ENCODE assay signal across 8 cellular contexts in the genomic region with DNA sequence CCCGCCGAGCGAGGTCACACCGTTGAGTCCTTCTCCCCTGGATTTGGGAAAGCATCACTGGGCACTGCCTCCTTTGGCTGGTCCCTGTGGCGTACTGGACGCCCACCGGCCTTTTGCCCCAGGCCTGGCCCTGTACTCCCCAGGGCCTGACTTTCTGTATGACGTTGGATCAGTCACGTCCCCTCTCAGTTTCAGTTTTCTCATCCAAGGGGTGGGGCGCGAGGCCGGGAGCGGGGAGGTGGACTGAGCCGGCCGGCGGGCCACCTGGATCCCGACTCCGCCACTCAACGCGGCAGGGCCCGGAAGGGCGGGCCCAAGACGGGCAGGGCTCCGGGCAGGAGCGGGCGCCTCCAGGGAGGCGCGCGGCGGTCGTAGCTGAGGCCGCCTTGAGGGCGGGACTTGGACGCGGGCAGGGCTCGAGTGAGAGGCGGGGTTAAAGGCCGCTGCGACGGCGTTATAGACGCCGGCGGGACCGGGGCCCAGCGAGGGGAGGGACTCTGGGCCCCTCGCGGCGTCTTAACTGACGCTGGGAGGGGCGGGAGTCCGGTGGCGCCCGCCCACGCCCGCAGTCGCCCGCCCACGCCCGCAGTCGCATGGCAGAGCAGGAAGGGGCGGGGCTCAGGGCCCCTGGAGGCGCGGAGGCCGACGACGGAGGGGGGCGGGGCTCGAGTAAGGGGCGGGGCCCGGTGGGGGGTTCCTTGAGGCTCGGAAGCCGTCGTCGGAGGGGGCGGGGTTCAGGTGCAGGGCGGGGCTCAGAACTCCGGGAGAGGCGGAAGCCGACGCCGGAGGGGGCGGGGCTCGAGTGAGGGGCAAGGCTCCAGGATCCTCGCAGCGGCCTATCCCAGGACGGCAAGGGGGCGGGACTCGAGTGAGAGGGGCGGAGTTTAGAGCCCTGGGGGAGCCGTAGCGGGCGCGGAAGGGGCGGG. TPM values are rescaled to one million over a fixed set of nuclear protein-coding genes. Genes with fewer than 3 reads are reported as not detected.
DNase-seq lines count a peak whose midpoint lies in the region; ATAC-seq and TF ChIP-seq lines count a peak whose summit lies in the region.

No MANE protein-coding gene starts in this region.

- TF ChIP-seq CTCF in liver (IDR thresholded peaks at IDR 0.05; ENCODE audit: low read depth, low read length, missing input control): no peak

- no peaks in the 10 kb centered on the region for H3K36me3 ChIP-seq in CD4-positive, CD25-positive, alpha-beta regulatory T cell (ENCODE audit: control insufficient read depth, insufficient read depth, low read length)
- H3K36me3 ChIP-seq in liver (ENCODE audit: control insufficient read depth in 4 of 4, insufficient read depth in 3 of 4, low read depth in 1 of 4, low read length in 3 of 4): no peaks in the 10 kb centered on the region

- H3K27me3 ChIP-seq in CD4-positive, CD25-positive, alpha-beta regulatory T cell (ENCODE audit: control insufficient read depth, insufficient read depth, low read length): no peaks in the 10 kb centered on the region
- H3K27me3 ChIP-seq in liver (ENCODE audit: control insufficient read depth in 4 of 4, insufficient read depth in 4 of 4, low read length in 3 of 4): no peaks in the 10 kb centered on the region

- peak overlapping the region; percentile 57 for H3K4me3 ChIP-seq in CD4-positive, CD25-positive, alpha-beta regulatory T cell (ENCODE audit: low read depth, low read length)
- H3K4me3 ChIP-seq in liver (ENCODE audit: low read depth in 1 of 3, low read length in 3 of 3): peak overlapping the region; percentile 38 to 50 (median 48)

- H3K27ac ChIP-seq in CD4-positive, CD25-positive, alpha-beta regulatory T cell (ENCODE audit: insufficient read depth, low read length, poor library complexity, severe bottlenecking): peak overlapping the region; percentile 97
- H3K27ac ChIP-seq in liver (ENCODE audit: low read depth in 1 of 2, low read length in 2 of 2): peak overlapping the region; percentile 89 to 94

- H3K36me3 Mint-ChIP-seq in CD4-positive, CD25-positive, alpha-beta regulatory T cell: peaks cover 6% of the 10 kb centered on the region
- H3K36me3 Mint-ChIP-seq in dendritic cell treated with granulocyte-macrophage colony-stimulating factor and Interleukin-4, amounts not matched to agents 40 ng/mL and 50 ng/mL, for 4 days (ENCODE audit: low read depth): peaks cover 6% of the 10 kb centered on the region

- peak; percentile 99 to 100 (median 100) for DNase-seq in CD4-positive, CD25-positive, alpha-beta regulatory T cell
- peak; percentile 98 for DNase-seq in NCI-H748 treated with DMSO at 0.1 percent for 48 hours (lab: John Stamatoyannopoulos, UW)
- DNase-seq in activated CD4-positive, alpha-beta T cell treated with anti-CD3 and anti-CD28 coated beads, Interleukin-2, amount 50 U/mL, for 4 hours: peak; percentile 100
- DNase-seq in stimulated activated CD4-positive, alpha-beta T cell treated with anti-CD3 and anti-CD28 coated beads, Interleukin-2, amount 100 ng/mL, for 48 hours: peak; percentile 100

- peak overlapping the region; percentile 88 to 97 (median 93) for H3K4me3 Mint-ChIP-seq in CD4-positive, CD25-positive, alpha-beta regulatory T cell
- H3K4me3 Mint-ChIP-seq in dendritic cell treated with granulocyte-macrophage colony-stimulating factor and Interleukin-4, amounts not matched to agents 40 ng/mL and 50 ng/mL, for 4 days: peak overlapping the region; percentile 85

- intact Hi-C loops in dendritic cell treated with granulocyte-macrophage colony-stimulating factor and Interleukin-4, amounts not matched to agents 40 ng/mL and 50 ng/mL, for 4 days (cut with micrococcal nuclease): loop anchor here (5.0 to 10.0 kb wide), 5 partner anchors 37 to 357 kb away; a partner anchor contains a TSS

- no peaks in the 10 kb centered on the region for H3K27me3 Mint-ChIP-seq in CD4-positive, CD25-positive, alpha-beta regulatory T cell
- H3K27me3 Mint-ChIP-seq in dendritic cell treated with granulocyte-macrophage colony-stimulating factor and Interleukin-4, amounts not matched to agents 40 ng/mL and 50 ng/mL, for 4 days: no peaks in the 10 kb centered on the region

- peak; percentile 78 for ATAC-seq in CD4-positive, CD25-positive, alpha-beta regulatory T cell (ENCODE audit: low read depth in 2 of 2)
- ATAC-seq in GM19438 (IDR thresholded peaks at IDR 0.05; ENCODE audit: low read depth, unreplicated experiment) (peak; percentile 46), HG03565 (IDR thresholded peaks at IDR 0.05; ENCODE audit: unreplicated experiment) (peak; percentile 42)

- H3K4me1 Mint-ChIP-seq in CD4-positive, CD25-positive, alpha-beta regulatory T cell: peaks cover 7 to 79% (median 56%) of the 10 kb centered on the region in 4 donors
- peaks cover 74% of the 10 kb centered on the region for H3K4me1 Mint-ChIP-seq in dendritic cell treated with granulocyte-macrophage colony-stimulating factor and Interleukin-4, amounts not matched to agents 40 ng/mL and 50 ng/mL, for 4 days (ENCODE audit: low read depth)

- peak overlapping the region; percentile 93 to 94 (median 94) for H3K27ac Mint-ChIP-seq in CD4-positive, CD25-positive, alpha-beta regulatory T cell
- H3K27ac Mint-ChIP-seq in dendritic cell treated with granulocyte-macrophage colony-stimulating factor and Interleukin-4, amounts not matched to agents 40 ng/mL and 50 ng/mL, for 4 days: peak overlapping the region; percentile 91

- peaks cover 0 to 4% (median 0%) of the 10 kb centered on the region in 7 donors for H3K9me3 Mint-ChIP-seq in CD4-positive, CD25-positive, alpha-beta regulatory T cell
- peaks cover 14% of the 10 kb centered on the region for H3K9me3 Mint-ChIP-seq in dendritic cell treated with granulocyte-macrophage colony-stimulating factor and Interleukin-4, amounts not matched to agents 40 ng/mL and 50 ng/mL, for 4 days

- 4% methylated on average over 95 of the region's 95 CpGs for WGBS in liver

- H3K4me1 ChIP-seq in CD4-positive, CD25-positive, alpha-beta regulatory T cell (ENCODE audit: control insufficient read depth, insufficient read depth, low read length, poor library complexity, severe bottlenecking): peaks cover 69% of the 10 kb centered on the region
- H3K4me1 ChIP-seq in liver (ENCODE audit: control insufficient read depth in 4 of 4, insufficient read depth in 4 of 4, low read length in 3 of 4): peaks cover 8 to 34% (median 20%) of the 10 kb centered on the region in 4 donors

- peak in 1 of 2 donors; percentile 39 for TF ChIP-seq RAD21 in liver (IDR thresholded peaks at IDR 0.05)

- H3K9ac ChIP-seq in liver (ENCODE audit: low read depth in 1 of 2, low read length in 2 of 2): peak overlapping the region; percentile 23 to 71

- H3K9me3 ChIP-seq in CD4-positive, CD25-positive, alpha-beta regulatory T cell (ENCODE audit: control insufficient read depth in 2 of 2, low read length in 2 of 2): no peaks in the 10 kb centered on the region
- no peaks in the 10 kb centered on the region for H3K9me3 ChIP-seq in liver (ENCODE audit: control insufficient read depth in 4 of 4, low read length in 3 of 4)

TF ChIP-seq in liver, 16 proteins besides CTCF, POLR2A, EP300 and RAD21 (continues in another document):
- TF ChIP-seq YY1 (IDR thresholded peaks at IDR 0.05) (peak; percentile 48), TAF1 (conservative IDR thresholded peaks at IDR 0.05) (no peak), HNF4A (conservative IDR thresholded peaks at IDR 0.05) (no peak)
- TF ChIP-seq, protein P1, sequence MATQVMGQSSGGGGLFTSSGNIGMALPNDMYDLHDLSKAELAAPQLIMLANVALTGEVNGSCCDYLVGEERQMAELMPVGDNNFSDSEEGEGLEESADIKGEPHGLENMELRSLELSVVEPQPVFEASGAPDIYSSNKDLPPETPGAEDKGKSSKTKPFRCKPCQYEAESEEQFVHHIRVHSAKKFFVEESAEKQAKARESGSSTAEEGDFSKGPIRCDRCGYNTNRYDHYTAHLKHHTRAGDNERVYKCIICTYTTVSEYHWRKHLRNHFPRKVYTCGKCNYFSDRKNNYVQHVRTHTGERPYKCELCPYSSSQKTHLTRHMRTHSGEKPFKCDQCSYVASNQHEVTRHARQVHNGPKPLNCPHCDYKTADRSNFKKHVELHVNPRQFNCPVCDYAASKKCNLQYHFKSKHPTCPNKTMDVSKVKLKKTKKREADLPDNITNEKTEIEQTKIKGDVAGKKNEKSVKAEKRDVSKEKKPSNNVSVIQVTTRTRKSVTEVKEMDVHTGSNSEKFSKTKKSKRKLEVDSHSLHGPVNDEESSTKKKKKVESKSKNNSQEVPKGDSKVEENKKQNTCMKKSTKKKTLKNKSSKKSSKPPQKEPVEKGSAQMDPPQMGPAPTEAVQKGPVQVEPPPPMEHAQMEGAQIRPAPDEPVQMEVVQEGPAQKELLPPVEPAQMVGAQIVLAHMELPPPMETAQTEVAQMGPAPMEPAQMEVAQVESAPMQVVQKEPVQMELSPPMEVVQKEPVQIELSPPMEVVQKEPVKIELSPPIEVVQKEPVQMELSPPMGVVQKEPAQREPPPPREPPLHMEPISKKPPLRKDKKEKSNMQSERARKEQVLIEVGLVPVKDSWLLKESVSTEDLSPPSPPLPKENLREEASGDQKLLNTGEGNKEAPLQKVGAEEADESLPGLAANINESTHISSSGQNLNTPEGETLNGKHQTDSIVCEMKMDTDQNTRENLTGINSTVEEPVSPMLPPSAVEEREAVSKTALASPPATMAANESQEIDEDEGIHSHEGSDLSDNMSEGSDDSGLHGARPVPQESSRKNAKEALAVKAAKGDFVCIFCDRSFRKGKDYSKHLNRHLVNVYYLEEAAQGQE (IDR thresholded peaks at IDR 0.05): peak; percentile 27

RNA-seq across cellular contexts. Expression of a gene that starts 0.5 kb away (rescaled TPM):
- total RNA-seq in CD4-positive, CD25-positive, alpha-beta regulatory T cell: 60.0 TPM
- 10 to 100 TPM; 64.8 to 89.1 (median 75.3) TPM for polyA plus RNA-seq in CD4-positive, CD25-positive, alpha-beta regulatory T cell
- total RNA-seq in liver: 10 to 100 TPM; 13.0 to 15.5 TPM
- polyA plus RNA-seq in liver: 10 to 100 TPM; 17.2 to 18.2 TPM

RNA-seq across cellular contexts. Expression of a gene that starts 37.0 kb away (rescaled TPM):
- 68.7 TPM for total RNA-seq in CD4-positive, CD25-positive, alpha-beta regulatory T cell
- 100 to 1,000 TPM; 187 to 229 (median 210) TPM for polyA plus RNA-seq in CD4-positive, CD25-positive, alpha-beta regulatory T cell
- 1 to 10 TPM; 4.1 to 9.7 TPM for total RNA-seq in liver
- polyA plus RNA-seq in liver: 10 to 100 TPM; 13.9 to 19.2 TPM

RNA-seq across cellular contexts. Expression of a gene that starts 38.6 kb away (rescaled TPM):
- 144 TPM for total RNA-seq in CD4-positive, CD25-positive, alpha-beta regulatory T cell
- 100 to 1,000 TPM in 1 of 4 donors, 10 to 100 TPM in 3; 68.5 to 104 (median 73.2) TPM for polyA plus RNA-seq in CD4-positive, CD25-positive, alpha-beta regulatory T cell
- 10 to 100 TPM; 31.2 to 40.0 TPM for total RNA-seq in liver
- 10 to 100 TPM; 70.4 to 72.1 TPM for polyA plus RNA-seq in liver

Comparison
In these comparisons a context has a peak if more than half of its experiments do, and no peak if none do; other contexts are left out.
1. Peak in every context shown above with its lines: DNase-seq, ATAC-seq, H3K4me3 ChIP-seq and H3K27ac ChIP-seq.